Comparison of ENCODE assay signal across 9 cellular contexts in genomic region chr6:37239511-37239910, GRCh38. TPM values are rescaled to one million over a fixed set of nuclear protein-coding genes. Genes with fewer than 3 reads are reported as not detected.
A peak's percentile ranks its signal among the peaks of the same experiment; 100 is the strongest.
DNase-seq lines count a peak whose midpoint lies in the region; FAIRE-seq and TF ChIP-seq lines count a peak whose summit lies in the region.
"Had no signal": no experiment of that assay in that cellular context is flagged by ENCODE, and none has a peak within 500 bp of the region (broad histone marks: within the 10 kb centered on the region; RNA-seq: fewer than 3 reads in every experiment).

No MANE protein-coding gene starts in this region.

- H3K4me1 ChIP-seq in small intestine (ENCODE audit: control insufficient read depth in 2 of 2, insufficient read depth in 1 of 2, low read depth in 1 of 2, low read length in 1 of 2): peaks cover 5 to 12% of the 10 kb centered on the region in 2 donors

- H3K27me3 ChIP-seq in small intestine (ENCODE audit: control insufficient read depth in 2 of 2, insufficient read depth in 2 of 2, low read length in 2 of 2): no peaks in the 10 kb centered on the region

- intact Hi-C loops in activated T-helper 2 cell treated with anti-CD3 and anti-CD28 coated beads, Interferon-gamma antibody, Interleukin-2, Interleukin-4, amounts not matched to agents 10 μg/mL and 5 μg/mL and 100 μg/mL, durations not matched to agents 14 hours and 24 hours and 36 hours (cut with micrococcal nuclease): no loop called here

- 77 to 91% (median 89%) methylated on average over 3 of the region's 3 CpGs for WGBS in small intestine, 3 donors

- H3K9me3 Mint-ChIP-seq in HFFc6: peaks cover 7% of the 10 kb centered on the region
- no peaks in the 10 kb centered on the region for H3K9me3 Mint-ChIP-seq in activated T-helper 2 cell treated with anti-CD3 and anti-CD28 coated beads, Interferon-gamma antibody, Interleukin-2, Interleukin-4, amounts not matched to agents 10 μg/mL and 5 μg/mL and 100 μg/mL, durations not matched to agents 14 hours and 24 hours and 36 hours

- peak; percentile 26 for DNase-seq in HFFc6
- DNase-seq in activated T-helper 2 cell treated with anti-CD3 and anti-CD28 coated beads, Interferon-gamma antibody, Interleukin-2, Interleukin-4, amounts not matched to agents 10 μg/mL and 5 μg/mL and 100 μg/mL, durations not matched to agents 14 hours and 24 hours and 36 hours (ENCODE audit: low spot score): no peak
- DNase-seq in fibroblast of villous mesenchyme (ENCODE audit: low read depth): peak; percentile 71
- no peak for DNase-seq in small intestine
- DNase-seq in occipital lobe (lab: John Stamatoyannopoulos, UW): no peak
- DNase-seq in KG1 (lab: John Stamatoyannopoulos, UW): no peak
- no peak for DNase-seq in NCI-H82 (lab: John Stamatoyannopoulos, UW)
- no peak for DNase-seq in COLO829 (ENCODE audit: low spot score)

- peak overlapping the region; percentile 81 to 90 for H3K27ac ChIP-seq in small intestine (ENCODE audit: low read depth in 1 of 2, low read length in 1 of 2)

- no peak for FAIRE-seq in small intestine (lab: Jason Lieb, UNC)
- FAIRE-seq: G401.6 had no signal

- H3K36me3 Mint-ChIP-seq in HFFc6 (ENCODE audit: low read depth): peaks cover 13% of the 10 kb centered on the region
- H3K36me3 Mint-ChIP-seq in activated T-helper 2 cell treated with anti-CD3 and anti-CD28 coated beads, Interferon-gamma antibody, Interleukin-2, Interleukin-4, amounts not matched to agents 10 μg/mL and 5 μg/mL and 100 μg/mL, durations not matched to agents 14 hours and 24 hours and 36 hours (ENCODE audit: low read depth): no peaks in the 10 kb centered on the region

- H3K9me3 ChIP-seq in small intestine (ENCODE audit: control insufficient read depth, low read depth): no peaks in the 10 kb centered on the region

- peak overlapping the region; percentile 98 for H3K27ac Mint-ChIP-seq in HFFc6
- H3K27ac Mint-ChIP-seq in activated T-helper 2 cell treated with anti-CD3 and anti-CD28 coated beads, Interferon-gamma antibody, Interleukin-2, Interleukin-4, amounts not matched to agents 10 μg/mL and 5 μg/mL and 100 μg/mL, durations not matched to agents 14 hours and 24 hours and 36 hours: peak overlapping the region; percentile 86

- peak overlapping the region; percentile 64; the same call in 1 of the 2 replicates for H3K4me3 Mint-ChIP-seq in HFFc6
- no peak overlapping the region for H3K4me3 Mint-ChIP-seq in activated T-helper 2 cell treated with anti-CD3 and anti-CD28 coated beads, Interferon-gamma antibody, Interleukin-2, Interleukin-4, amounts not matched to agents 10 μg/mL and 5 μg/mL and 100 μg/mL, durations not matched to agents 14 hours and 24 hours and 36 hours (ENCODE audit: low read depth)

- H3K27me3 Mint-ChIP-seq in HFFc6 (ENCODE audit: insufficient read depth): peaks cover 2% of the 10 kb centered on the region; the same call in 1 of the 2 replicates
- H3K27me3 Mint-ChIP-seq in activated T-helper 2 cell treated with anti-CD3 and anti-CD28 coated beads, Interferon-gamma antibody, Interleukin-2, Interleukin-4, amounts not matched to agents 10 μg/mL and 5 μg/mL and 100 μg/mL, durations not matched to agents 14 hours and 24 hours and 36 hours (ENCODE audit: low read depth): no peaks in the 10 kb centered on the region

- H3K36me3 ChIP-seq in small intestine (ENCODE audit: control insufficient read depth in 2 of 2, insufficient read depth in 2 of 2, low read length in 2 of 2): no peaks in the 10 kb centered on the region

- H3K4me3 ChIP-seq in fibroblast of villous mesenchyme (ENCODE audit: low read depth, low read length) (no peak overlapping the region), small intestine (ENCODE audit: low read depth in 1 of 2, low read length in 2 of 2) (no peak overlapping the region)

- no peak for TF ChIP-seq CTCF in HFFc6 (IDR thresholded peaks at IDR 0.05)
- TF ChIP-seq CTCF in fibroblast of villous mesenchyme (IDR thresholded peaks at IDR 0.05; ENCODE audit: insufficient read depth, low read depth, low read length): no peak

- peaks cover 71% of the 10 kb centered on the region for H3K4me1 Mint-ChIP-seq in HFFc6 (ENCODE audit: low read depth)
- H3K4me1 Mint-ChIP-seq in activated T-helper 2 cell treated with anti-CD3 and anti-CD28 coated beads, Interferon-gamma antibody, Interleukin-2, Interleukin-4, amounts not matched to agents 10 μg/mL and 5 μg/mL and 100 μg/mL, durations not matched to agents 14 hours and 24 hours and 36 hours (ENCODE audit: low read depth): peaks cover 41% of the 10 kb centered on the region

RNA-seq across cellular contexts. Expression of gene TBC1D22B, which starts 18.1 kb away (rescaled TPM):
- 1 to 10 TPM; 9.0 to 9.6 (median 9.2) TPM for total RNA-seq in HFFc6 (2021; fragmentation: NEBNext Ultra II Directional; extraction: Animal tissue kit (Norgen Biotek cat#: 25700))
- 13.8 and 14.6 TPM in 2 replicates for total RNA-seq in activated T-helper 2 cell treated with anti-CD3 and anti-CD28 coated beads, Interferon-gamma antibody, Interleukin-2, Interleukin-4, amounts not matched to agents 10 μg/mL and 5 μg/mL and 100 μg/mL, durations not matched to agents 14 hours and 24 hours and 36 hours
- total RNA-seq in fibroblast of villous mesenchyme (7.1 and 10.8 TPM in 2 replicates), occipital lobe (8.0 TPM)
- 10 to 100 TPM in 2 of 3 donors, 1 to 10 TPM in 1; 6.9 to 11.2 (median 10.3) TPM for polyA plus RNA-seq in small intestine

RNA-seq across cellular contexts. Expression of gene TMEM217, which starts 18.4 kb away (rescaled TPM):
- 1 to 10 TPM in 5 of 6 experiments, under 1 TPM in 1; 0.99 to 2.0 (median 1.6) TPM for total RNA-seq in HFFc6 (2021; fragmentation: NEBNext Ultra II Directional; extraction: Animal tissue kit (Norgen Biotek cat#: 25700))
- total RNA-seq in activated T-helper 2 cell treated with anti-CD3 and anti-CD28 coated beads, Interferon-gamma antibody, Interleukin-2, Interleukin-4, amounts not matched to agents 10 μg/mL and 5 μg/mL and 100 μg/mL, durations not matched to agents 14 hours and 24 hours and 36 hours: 4.5 and 4.8 TPM in 2 replicates
- total RNA-seq in fibroblast of villous mesenchyme (2.9 and 3.5 TPM in 2 replicates), occipital lobe (1.2 TPM)
- polyA plus RNA-seq in small intestine: 1 to 10 TPM in 1 of 3 donors, under 1 TPM in 2; 0.78 to 1.6 (median 0.89) TPM

Comparison
In these comparisons a context has a peak if more than half of its experiments do, and no peak if none do; other contexts are left out.
1. DNase-seq: peak in HFFc6 (single experiment) and fibroblast of villous mesenchyme (single experiment); none in activated T-helper 2 cell treated with anti-CD3 and anti-CD28 coated beads, Interferon-gamma antibody, Interleukin-2, Interleukin-4, amounts not matched to agents 10 μg/mL and 5 μg/mL and 100 μg/mL, durations not matched to agents 14 hours and 24 hours and 36 hours (single experiment), small intestine (single experiment), occipital lobe (single experiment), KG1 (single experiment), NCI-H82 (single experiment) and COLO829 (single experiment).